ENCODE assay signal across 8 cellular contexts in genomic region chr11:45982656-45983470, GRCh38.
DNase-seq lines count a peak whose midpoint lies in the region; ATAC-seq, FAIRE-seq and TF ChIP-seq lines count a peak whose summit lies in the region.

No MANE protein-coding gene starts in this region.

- H3K27ac Mint-ChIP-seq in HFFc6: peak overlapping the region; percentile 45
- H3K27ac Mint-ChIP-seq in activated naive CD4-positive, alpha-beta T cell treated with anti-CD3 and anti-CD28 coated beads, Interleukin-2, amount 50 U/mL, for 24 hours: peak overlapping the region; percentile 82

- H3K9me3 Mint-ChIP-seq in HFFc6: no peaks in the 10 kb centered on the region
- no peaks in the 10 kb centered on the region for H3K9me3 Mint-ChIP-seq in activated naive CD4-positive, alpha-beta T cell treated with anti-CD3 and anti-CD28 coated beads, Interleukin-2, amount 50 U/mL, for 24 hours

- DNase-seq in A172 (ENCODE audit: low spot score): peak; percentile 86
- peak; percentile 38 for DNase-seq in HFFc6
- DNase-seq in iPS DF 19.7 (ENCODE audit: low read depth, low spot score): peak; percentile 85
- DNase-seq in stimulated activated CD4-positive, alpha-beta T cell treated with anti-CD3 and anti-CD28 coated beads, Interleukin-4, amount 100 ng/mL, for 4 hours: peak; percentile 32 to 33
- DNase-seq in GM19239 (ENCODE audit: insufficient read length, low spot score): no peak

- 0 out of 2 replicates have a peak, but pooled peaks cover 6% of the 10 kb centered on the region for H3K36me3 Mint-ChIP-seq in HFFc6 (ENCODE audit: low read depth)
- H3K36me3 Mint-ChIP-seq in activated naive CD4-positive, alpha-beta T cell treated with anti-CD3 and anti-CD28 coated beads, Interleukin-2, amount 50 U/mL, for 24 hours: peaks cover 3% of the 10 kb centered on the region

- peak overlapping the region; percentile 63; the same call in 1 of the 2 replicates for H3K4me3 Mint-ChIP-seq in HFFc6
- H3K4me3 Mint-ChIP-seq in activated naive CD4-positive, alpha-beta T cell treated with anti-CD3 and anti-CD28 coated beads, Interleukin-2, amount 50 U/mL, for 24 hours: peak overlapping the region; percentile 27

- no peak for TF ChIP-seq CTCF in HFFc6 (IDR thresholded peaks at IDR 0.05)

- FAIRE-seq in GM19239 (lab: Jason Lieb, UNC): no peak

- H3K4me1 Mint-ChIP-seq in HFFc6 (ENCODE audit: low read depth): peaks cover 19% of the 10 kb centered on the region
- H3K4me1 Mint-ChIP-seq in activated naive CD4-positive, alpha-beta T cell treated with anti-CD3 and anti-CD28 coated beads, Interleukin-2, amount 50 U/mL, for 24 hours: peaks cover 40% of the 10 kb centered on the region

- H3K27me3 Mint-ChIP-seq in HFFc6 (ENCODE audit: insufficient read depth): no peaks in the 10 kb centered on the region
- H3K27me3 Mint-ChIP-seq in activated naive CD4-positive, alpha-beta T cell treated with anti-CD3 and anti-CD28 coated beads, Interleukin-2, amount 50 U/mL, for 24 hours: no peaks in the 10 kb centered on the region

- ATAC-seq in GM21390 (IDR thresholded peaks at IDR 0.05; ENCODE audit: unreplicated experiment): no peak
- no peak for ATAC-seq in HG02870 (IDR thresholded peaks at IDR 0.05; ENCODE audit: unreplicated experiment)
